8 cellular contexts compared by ENCODE assay signal in genomic region chr10:32446701-32447406, GRCh38. TPM values are rescaled to one million over a fixed set of nuclear protein-coding genes. Genes with fewer than 3 reads are reported as not detected.
DNase-seq lines count a peak whose midpoint lies in the region; TF ChIP-seq lines count a peak whose summit lies in the region.

No MANE protein-coding gene starts in this region.

- no CpG with 5 or more reads among the region's 12 CpGs for WGBS in trophoblast cell (ENCODE audit: extremely low coverage, insufficient coverage, insufficient read length)

- peaks cover 7% of the 10 kb centered on the region for H3K79me2 ChIP-seq in trophoblast cell (ENCODE audit: control insufficient read depth, insufficient read depth, low read length, poor library complexity)

- peak overlapping the region; percentile 58 for H3K4me3 ChIP-seq in trophoblast cell (ENCODE audit: low read depth, low read length)

- no peak overlapping the region for H4K12ac ChIP-seq in trophoblast cell (ENCODE audit: low read depth, low read length)

- no peak overlapping the region for H2BK12ac ChIP-seq in trophoblast cell (ENCODE audit: low read length)

- H3K36me3 Mint-ChIP-seq in activated T-helper 1 cell treated with anti-CD3 and anti-CD28 coated beads, Interleukin-12 subunit alpha, Interleukin-12 subunit beta, Interleukin-2, Interleukin-4 antibody, amounts not matched to agents 30 ng/mL and 10 ng/mL and 1 ng/mL, durations not matched to agents 14 hours and 24 hours and 36 hours (ENCODE audit: low read depth) = peaks cover 8% of the 10 kb centered on the region
- no peaks in the 10 kb centered on the region for H3K36me3 Mint-ChIP-seq in glutamatergic neuron (ENCODE audit: unreplicated experiment)

- no peaks in the 10 kb centered on the region for H3K9me3 Mint-ChIP-seq in activated T-helper 1 cell treated with anti-CD3 and anti-CD28 coated beads, Interleukin-12 subunit alpha, Interleukin-12 subunit beta, Interleukin-2, Interleukin-4 antibody, amounts not matched to agents 30 ng/mL and 10 ng/mL and 1 ng/mL, durations not matched to agents 14 hours and 24 hours and 36 hours
- peaks cover 6% of the 10 kb centered on the region for H3K9me3 Mint-ChIP-seq in glutamatergic neuron (ENCODE audit: unreplicated experiment)

- H3K36me3 ChIP-seq in KOPT-K1 (ENCODE audit: insufficient read depth, low read length) (no peaks in the 10 kb centered on the region), trophoblast cell (ENCODE audit: control insufficient read depth in 1 of 2, insufficient read depth in 2 of 2, low read length in 2 of 2) (no peaks in the 10 kb centered on the region)

- peak overlapping the region; percentile 59 for H3K4me2 ChIP-seq in trophoblast cell (ENCODE audit: low read length)

- H2AK5ac ChIP-seq in trophoblast cell (ENCODE audit: low read length) = no peak overlapping the region

- H3K9ac ChIP-seq in trophoblast cell (ENCODE audit: low read length) = peak overlapping the region; percentile 11

- H3K9me3 ChIP-seq in KOPT-K1 (ENCODE audit: insufficient read depth, low read length, poor library complexity, severe bottlenecking) (no peaks in the 10 kb centered on the region), trophoblast cell (ENCODE audit: insufficient read depth, low read depth, low read length) (no peaks in the 10 kb centered on the region)

- H3K4me3 Mint-ChIP-seq in activated T-helper 1 cell treated with anti-CD3 and anti-CD28 coated beads, Interleukin-12 subunit alpha, Interleukin-12 subunit beta, Interleukin-2, Interleukin-4 antibody, amounts not matched to agents 30 ng/mL and 10 ng/mL and 1 ng/mL, durations not matched to agents 14 hours and 24 hours and 36 hours = peak overlapping the region; percentile 98
- H3K4me3 Mint-ChIP-seq in glutamatergic neuron (ENCODE audit: unreplicated experiment) = peak overlapping the region; percentile 97

- intact Hi-C loops in activated T-helper 1 cell treated with anti-CD3 and anti-CD28 coated beads, Interleukin-12 subunit alpha, Interleukin-12 subunit beta, Interleukin-2, Interleukin-4 antibody, amounts not matched to agents 30 ng/mL and 10 ng/mL and 1 ng/mL, durations not matched to agents 14 hours and 24 hours and 36 hours (cut with micrococcal nuclease) = loop anchor here (1.0 to 10.0 kb wide), 11 partner anchors 11 to 808 kb away; partner anchors contain the start of genes ARHGAP12, EPC1, ITGB1 and KIF5B
- intact Hi-C loops in posterior cingulate gyrus (cut with DNase I) = loop anchor here (1.0 to 2.0 kb wide), 2 partner anchors 69 to 100 kb away; partner anchors contain the start of gene EPC1

- H3K27ac ChIP-seq in KOPT-K1 (ENCODE audit: low read depth, low read length, poor library complexity, severe bottlenecking) (peak overlapping the region; percentile 95), trophoblast cell (ENCODE audit: low read depth, low read length) (peak overlapping the region; percentile 92)

- H4K8ac ChIP-seq in trophoblast cell (ENCODE audit: low read depth, low read length) = peak overlapping the region; percentile 90

- TF ChIP-seq CTCF in glutamatergic neuron (IDR thresholded peaks at IDR 0.05; ENCODE audit: partially characterized antibody, unreplicated experiment) = no peak

- peak overlapping the region; percentile 50 for H3K14ac ChIP-seq in trophoblast cell (ENCODE audit: low read length)

- H2BK120ac ChIP-seq in trophoblast cell (ENCODE audit: insufficient read depth, low read length, poor library complexity) = peak overlapping the region; percentile 86

- H4K91ac ChIP-seq in trophoblast cell (ENCODE audit: low read depth, low read length) = peak overlapping the region; percentile 87

- H3K27me3 Mint-ChIP-seq in activated T-helper 1 cell treated with anti-CD3 and anti-CD28 coated beads, Interleukin-12 subunit alpha, Interleukin-12 subunit beta, Interleukin-2, Interleukin-4 antibody, amounts not matched to agents 30 ng/mL and 10 ng/mL and 1 ng/mL, durations not matched to agents 14 hours and 24 hours and 36 hours (ENCODE audit: insufficient read depth) = peaks cover 3% of the 10 kb centered on the region
- H3K27me3 Mint-ChIP-seq in glutamatergic neuron (ENCODE audit: unreplicated experiment) = no peaks in the 10 kb centered on the region

- H3K18ac ChIP-seq in trophoblast cell (ENCODE audit: low read length) = peak overlapping the region; percentile 51

- H3K4me1 ChIP-seq in trophoblast cell (ENCODE audit: control insufficient read depth in 1 of 2, insufficient read depth in 2 of 2, low read length in 2 of 2) = no peaks in the 10 kb centered on the region

- H3K4me1 Mint-ChIP-seq in activated T-helper 1 cell treated with anti-CD3 and anti-CD28 coated beads, Interleukin-12 subunit alpha, Interleukin-12 subunit beta, Interleukin-2, Interleukin-4 antibody, amounts not matched to agents 30 ng/mL and 10 ng/mL and 1 ng/mL, durations not matched to agents 14 hours and 24 hours and 36 hours (ENCODE audit: low read depth) = peaks cover 9% of the 10 kb centered on the region
- peaks cover 3% of the 10 kb centered on the region for H3K4me1 Mint-ChIP-seq in glutamatergic neuron (ENCODE audit: low read depth, unreplicated experiment)

- DNase-seq in NCI-H1694 treated with DMSO at 0.1 percent for 48 hours (lab: John Stamatoyannopoulos, UW) (peak; percentile 67), NCI-H1694 (lab: John Stamatoyannopoulos, UW) (no peak), glutamatergic neuron (no peak), trophoblast cell (peak; percentile 0 to 48), posterior cingulate gyrus (no peak), activated gamma-delta T cell (lab: John Stamatoyannopoulos, UW) (no peak)
- no peak for DNase-seq in activated T-helper 1 cell treated with anti-CD3 and anti-CD28 coated beads, Interleukin-12 subunit alpha, Interleukin-12 subunit beta, Interleukin-2, Interleukin-4 antibody, amounts not matched to agents 30 ng/mL and 10 ng/mL and 1 ng/mL, durations not matched to agents 14 hours and 24 hours and 36 hours (ENCODE audit: low spot score)

- H3K27me3 ChIP-seq in trophoblast cell (ENCODE audit: insufficient read depth, low read length) = no peaks in the 10 kb centered on the region

- H2AFZ ChIP-seq in trophoblast cell (ENCODE audit: insufficient read depth, low read length, poor library complexity) = peak overlapping the region; percentile 74

- H3K23ac ChIP-seq in trophoblast cell (ENCODE audit: low read length) = no peak overlapping the region

- H3K4ac ChIP-seq in trophoblast cell (ENCODE audit: low read depth, low read length) = no peak overlapping the region

- peak overlapping the region; percentile 74 for H2BK5ac ChIP-seq in trophoblast cell (ENCODE audit: low read depth, low read length, poor library complexity)

- H3K79me1 ChIP-seq in trophoblast cell (ENCODE audit: low read length) = peaks cover 8% of the 10 kb centered on the region

- H3K27ac Mint-ChIP-seq in activated T-helper 1 cell treated with anti-CD3 and anti-CD28 coated beads, Interleukin-12 subunit alpha, Interleukin-12 subunit beta, Interleukin-2, Interleukin-4 antibody, amounts not matched to agents 30 ng/mL and 10 ng/mL and 1 ng/mL, durations not matched to agents 14 hours and 24 hours and 36 hours = peak overlapping the region; percentile 94
- H3K27ac Mint-ChIP-seq in glutamatergic neuron (ENCODE audit: unreplicated experiment) = peak overlapping the region; percentile 95

RNA-seq across cellular contexts. Expression of gene CCDC7, which starts 0.9 kb away (rescaled TPM):
- 9.0 and 10.2 TPM in 2 replicates for total RNA-seq in activated T-helper 1 cell treated with anti-CD3 and anti-CD28 coated beads, Interleukin-12 subunit alpha, Interleukin-12 subunit beta, Interleukin-2, Interleukin-4 antibody, amounts not matched to agents 30 ng/mL and 10 ng/mL and 1 ng/mL, durations not matched to agents 14 hours and 24 hours and 36 hours
- total RNA-seq in glutamatergic neuron (ENCODE audit: unreplicated experiment) = 6.7 TPM
- 0.33 and 0.36 TPM in 2 replicates for polyA plus RNA-seq in trophoblast cell (2013)

Comparison
In these comparisons a context has a peak if more than half of its experiments do, and no peak if none do; other contexts are left out.
1. DNase-seq: peak in NCI-H1694 treated with DMSO at 0.1 percent for 48 hours (single experiment) and trophoblast cell (2 of 2); none in NCI-H1694 (single experiment), activated T-helper 1 cell treated with anti-CD3 and anti-CD28 coated beads, Interleukin-12 subunit alpha, Interleukin-12 subunit beta, Interleukin-2, Interleukin-4 antibody, amounts not matched to agents 30 ng/mL and 10 ng/mL and 1 ng/mL, durations not matched to agents 14 hours and 24 hours and 36 hours (single experiment), glutamatergic neuron (single experiment), posterior cingulate gyrus (0 of 10) and activated gamma-delta T cell (single experiment).